Comparison of ENCODE assay signal across 11 cellular contexts in the genomic region with DNA sequence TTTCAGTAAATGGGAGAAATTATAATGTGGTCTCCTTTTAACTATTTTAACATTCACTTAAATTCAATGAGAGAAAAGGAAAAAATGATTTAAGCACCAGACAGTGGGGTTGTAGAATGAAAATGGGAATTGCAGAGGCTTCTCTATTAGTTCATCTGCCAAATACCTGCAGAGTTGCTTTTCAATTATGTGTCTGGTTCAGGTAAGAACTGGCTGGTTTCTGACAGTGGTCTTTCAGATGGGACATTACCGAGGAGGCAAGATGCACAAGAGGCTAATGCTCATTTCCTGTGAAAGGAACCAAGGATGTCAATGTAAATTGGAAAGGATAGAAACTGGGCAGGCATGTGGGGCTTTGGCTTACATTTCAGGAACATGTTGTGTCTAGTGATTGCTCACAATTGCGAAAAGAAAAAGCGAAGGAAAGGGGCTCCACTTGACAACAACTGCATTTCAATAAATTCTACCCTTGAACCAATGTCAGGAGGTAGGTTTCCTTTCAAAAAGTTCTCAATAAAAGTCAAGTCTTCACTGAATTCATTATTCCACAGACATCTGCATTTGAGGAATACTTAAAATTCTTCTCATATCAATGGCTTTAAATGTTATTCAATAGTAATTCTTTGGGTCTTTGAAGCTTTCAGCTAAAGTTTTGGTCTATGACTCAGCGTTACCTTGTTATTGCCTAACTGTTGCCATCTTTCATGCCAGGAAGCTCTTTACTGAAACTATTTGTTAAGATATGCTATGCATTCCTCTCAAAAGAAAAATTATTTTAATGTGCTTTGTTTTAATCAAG.
DNase-seq lines count a peak whose midpoint lies in the region; ATAC-seq lines count a peak whose summit lies in the region.
"Had no signal": no experiment of that assay in that cellular context is flagged by ENCODE, and none has a peak within 500 bp of the region (broad histone marks: within the 10 kb centered on the region; RNA-seq: fewer than 3 reads in every experiment).

No MANE protein-coding gene starts in this region.

- peak; percentile 88 for DNase-seq in A172 (ENCODE audit: low spot score)
- peak; percentile 30 for DNase-seq in GM04504 (ENCODE audit: low read depth)
- DNase-seq in RPMI7951 (ENCODE audit: low read depth) = peak; percentile 63
- peak; percentile 52 for DNase-seq in fibroblast of the conjunctiva (ENCODE audit: low read depth)
- no peak for DNase-seq in GOT3 (lab: John Stamatoyannopoulos, UW)
- DNase-seq in retina = no peak
- DNase-seq in DMS79 treated with DMSO at 0.1 percent for 48 hours (lab: John Stamatoyannopoulos, UW) = no peak
- DNase-seq: DMS 273 treated with DMSO at 0.1 percent for 48 hours, immature natural killer cell, testis had no signal

- ATAC-seq in GM18517 (IDR thresholded peaks at IDR 0.05; ENCODE audit: unreplicated experiment) = no peak

Comparison
In these comparisons a context has a peak if more than half of its experiments do, and no peak if none do; other contexts are left out.
1. DNase-seq: peak in A172 (single experiment), GM04504 (single experiment), RPMI7951 (single experiment) and fibroblast of the conjunctiva (single experiment); none in GOT3 (single experiment), retina (single experiment) and DMS79 treated with DMSO at 0.1 percent for 48 hours (single experiment).